In genomic region chr5:139647406-139648204, GRCh38 we compare ENCODE assay signal across 1 cellular context.
A peak's percentile ranks its signal among the peaks of the same experiment; 100 is the strongest.
TF ChIP-seq lines count a peak whose summit lies in the region.

No MANE protein-coding gene starts in this region.

TF ChIP-seq in HepG2, 621 proteins besides CTCF, POLR2A, EP300 and RAD21 (continued from another document):
- TF ChIP-seq TCF12 (IDR thresholded peaks at IDR 0.05): no peak
- TF ChIP-seq TCF12 (CRISPR knock-in tag; IDR thresholded peaks at IDR 0.05): 0 out of 2 replicates have a peak, but pooled peaks have one; percentile 41
- TF ChIP-seq ZNF234 (CRISPR knock-in tag; conservative IDR thresholded peaks at IDR 0.05): no peak
